ENCODE assay signal across 8 cellular contexts in genomic region chr9:33290247-33290993, GRCh38. TPM values are rescaled to one million over a fixed set of nuclear protein-coding genes. Genes with fewer than 3 reads are reported as not detected.
DNase-seq lines count a peak whose midpoint lies in the region; ATAC-seq lines count a peak whose summit lies in the region.

Gene NFX1 (plus strand): TSS chr9:33290516. CDS start chr9:33290573, 57 bp downstream.

- H3K4me3 ChIP-seq in effector memory CD4-positive, alpha-beta T cell (ENCODE audit: insufficient read depth, low read depth, low read length, poor library complexity, severe bottlenecking) = peak within 1 kb of the TSS; percentile 51

- no peaks in the 10 kb centered on the region for H3K9me3 ChIP-seq in effector memory CD4-positive, alpha-beta T cell (ENCODE audit: control insufficient read depth, low read length)

- H3K4me1 ChIP-seq in effector memory CD4-positive, alpha-beta T cell (ENCODE audit: control insufficient read depth, insufficient read depth, low read length, poor library complexity, severe bottlenecking) = peaks cover 8% of the 10 kb centered on the region

- H3K27ac ChIP-seq in effector memory CD4-positive, alpha-beta T cell (ENCODE audit: insufficient read depth, low read length, poor library complexity, severe bottlenecking) = peak within 1 kb of the TSS; percentile 96

- DNase-seq in COLO668 (lab: John Stamatoyannopoulos, UW; ENCODE audit: unreplicated experiment) (peak; percentile 98), HT1080 (ENCODE audit: low read depth) (peak; percentile 99), NOMO-1 treated with DMSO at 0.1 percent for 48 hours (lab: John Stamatoyannopoulos, UW; ENCODE audit: unreplicated experiment) (peak; percentile 100), medulla oblongata (ENCODE audit: extremely low spot score) (peak; percentile 98)
- peak; percentile 96 to 97 for DNase-seq in activated CD8-positive, alpha-beta memory T cell treated with anti-CD3 and anti-CD28 coated beads for 4 hours (ENCODE audit: low read depth in 2 of 2)
- DNase-seq in effector memory CD4-positive, alpha-beta T cell = peak; percentile 98 to 99 (median 99)
- peak; percentile 97 for DNase-seq in stimulated activated CD8-positive, alpha-beta memory T cell treated with anti-CD3 and anti-CD28 coated beads, Interleukin-12 subunit alpha, Interleukin-12 subunit beta, amount 100 ng/mL, for 1 hour (ENCODE audit: low read depth)

- peak; percentile 83 for ATAC-seq in GM21360 (IDR thresholded peaks at IDR 0.05; ENCODE audit: unreplicated experiment)

- H3K36me3 ChIP-seq in effector memory CD4-positive, alpha-beta T cell (ENCODE audit: control insufficient read depth, insufficient read depth, low read length) = peaks cover 9% of the 10 kb centered on the region

- H3K27me3 ChIP-seq in effector memory CD4-positive, alpha-beta T cell (replicated peaks; ENCODE audit: control insufficient read depth, insufficient read depth, low read length, poor library complexity, severe bottlenecking) = no peaks in the 10 kb centered on the region

RNA-seq across cellular contexts. Expression of gene NFX1, which starts in this region (rescaled TPM):
- 21.5 and 28.2 TPM in 2 replicates for total RNA-seq in HT1080 (2014; rRNA removed; shearing (Covaris generic))
- 27.2 and 32.4 TPM in 2 replicates for polyA plus RNA-seq in HT1080 (2015; cell fraction: cytosol; rRNA removed)
- polyA plus RNA-seq in HT1080 (2015; cell fraction: nucleus; rRNA removed) = 46.4 and 53.9 TPM in 2 replicates

Comparison
In these comparisons a context has a peak if more than half of its experiments do, and no peak if none do; other contexts are left out.
1. Peak in every context shown above with its lines: DNase-seq, ATAC-seq, H3K4me3 ChIP-seq and H3K27ac ChIP-seq.